Comparison of ENCODE assay signal across 8 cellular contexts in the genomic region with DNA sequence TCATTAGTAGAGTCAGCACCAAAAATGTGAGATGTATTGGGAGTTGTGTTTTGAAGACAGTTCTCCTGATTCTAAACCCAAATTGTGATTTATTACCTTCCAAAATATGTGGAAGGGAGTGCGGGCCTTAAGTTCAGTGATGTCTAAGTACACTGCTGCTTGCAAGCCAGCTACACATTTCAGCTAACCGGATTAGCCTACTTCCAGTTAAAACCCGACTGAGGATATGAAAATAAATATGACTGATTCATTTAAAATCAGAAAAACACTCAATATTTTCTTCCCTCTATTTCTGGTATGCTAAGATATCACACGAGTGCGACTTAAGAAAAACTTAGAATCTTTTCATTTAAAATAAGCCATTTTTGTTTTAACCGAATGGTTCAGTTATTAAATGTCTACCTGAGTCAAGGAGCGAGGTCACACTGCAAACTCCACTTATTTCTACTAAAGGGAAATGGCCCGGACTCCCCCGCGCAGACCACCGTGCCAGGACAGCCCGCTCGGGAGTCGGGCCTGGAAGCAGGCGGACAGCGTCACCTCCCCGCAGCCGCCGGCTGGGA. TPM values are rescaled to one million over a fixed set of nuclear protein-coding genes. Genes with fewer than 3 reads are reported as not detected.
A peak's percentile ranks its signal among the peaks of the same experiment; 100 is the strongest.
DNase-seq lines count a peak whose midpoint lies in the region; TF ChIP-seq lines count a peak whose summit lies in the region.

No MANE protein-coding gene starts in this region.

- peak overlapping the region; percentile 100 for H3K9ac ChIP-seq in mucosa of stomach (ENCODE audit: low read length)

- no peaks in the 10 kb centered on the region for H3K9me3 ChIP-seq in mucosa of stomach (ENCODE audit: control insufficient read depth, low read length)

- peaks cover 41% of the 10 kb centered on the region for H3K4me1 ChIP-seq in mucosa of stomach (ENCODE audit: control insufficient read depth, insufficient read depth, low read length)

- H3K4me3 ChIP-seq in GM08714 (ENCODE audit: low read length) = peak overlapping the region; percentile 49
- H3K4me3 ChIP-seq in dorsolateral prefrontal cortex = peak overlapping the region; percentile 28 to 77 (median 64)
- H3K4me3 ChIP-seq in mucosa of stomach (ENCODE audit: low read length) = peak overlapping the region; percentile 93

- peak in 1 of 56 donors; percentile 4 for TF ChIP-seq CTCF in dorsolateral prefrontal cortex (IDR thresholded peaks at IDR 0.05 in 54 of 56, conservative IDR thresholded peaks at IDR 0.05 in 2 of 56; ENCODE audit: low read depth in 1 of 56, partially characterized antibody in 56 of 56)

- intact Hi-C loops in dorsolateral prefrontal cortex (cut with DNase I) = loop anchor here in 1 of 2 donors (2.0 kb wide), 1 partner anchor 21 kb away; no protein-coding TSS in a partner anchor

- peak overlapping the region in 48 of 59 donors; percentile 1 to 85 (median 68) for H3K27ac ChIP-seq in dorsolateral prefrontal cortex

- peak; percentile 23 to 33 for DNase-seq in NCI-H526 (lab: John Stamatoyannopoulos, UW)
- DNase-seq in dorsolateral prefrontal cortex = no peak
- no peak for DNase-seq in NCI-H2227 (lab: John Stamatoyannopoulos, UW; ENCODE audit: unreplicated experiment)
- DNase-seq in globus pallidus (ENCODE audit: low spot score) = no peak
- no peak for DNase-seq in DMS153 treated with DMSO at 0.1 percent for 48 hours (lab: John Stamatoyannopoulos, UW; ENCODE audit: unreplicated experiment)
- no peak for DNase-seq in stimulated activated CD8-positive, alpha-beta memory T cell treated with anti-CD3 and anti-CD28 coated beads, Interleukin-4, amount 100 ng/mL, for 48 hours

- H3K36me3 ChIP-seq in mucosa of stomach (ENCODE audit: control insufficient read depth, insufficient read depth, low read length) = peaks cover 4% of the 10 kb centered on the region

- peaks cover 0 to 29% (median 6%) of the 10 kb centered on the region in 45 donors for H3K27me3 ChIP-seq in dorsolateral prefrontal cortex
- H3K27me3 ChIP-seq in mucosa of stomach (ENCODE audit: control insufficient read depth, insufficient read depth, low read length) = peaks cover 3% of the 10 kb centered on the region

RNA-seq across cellular contexts. Expression of gene FHL2, which starts 0.8 kb away (rescaled TPM):
- total RNA-seq in dorsolateral prefrontal cortex = 10 to 100 TPM in 119 of 120 experiments, 1 to 10 TPM in 1; 9.0 to 49.5 (median 29.1) TPM

Comparison
In these comparisons a context has a peak if more than half of its experiments do, and no peak if none do; other contexts are left out.
1. DNase-seq: peak in NCI-H526 (2 of 2); none in dorsolateral prefrontal cortex (0 of 10), NCI-H2227 (single experiment), globus pallidus (single experiment), DMS153 treated with DMSO at 0.1 percent for 48 hours (single experiment) and stimulated activated CD8-positive, alpha-beta memory T cell treated with anti-CD3 and anti-CD28 coated beads, Interleukin-4, amount 100 ng/mL, for 48 hours (single experiment).
2. Peak in every context shown above with its lines, with median percentiles within 50 percentile points of each other: H3K4me3 ChIP-seq.